In genomic region chr14:56295743-56296142, GRCh38 we compare ENCODE assay signal across 1 cellular context.
TF ChIP-seq lines count a peak whose summit lies in the region.

No MANE protein-coding gene starts in this region.

TF ChIP-seq in K562, 482 proteins besides CTCF, POLR2A, EP300 and RAD21:
- TF ChIP-seq AFF4 (CRISPR knock-in tag; IDR thresholded peaks at IDR 0.05): no peak
- 0 out of 2 replicates have a peak, but pooled peaks have one; percentile 20 for TF ChIP-seq BHLHE40 (IDR thresholded peaks at IDR 0.05; ENCODE audit: low read length)
TF ChIP-seq in K562: peak in this region for 1.
